In genomic region chr5:82884821-82885471, GRCh38 we compare ENCODE assay signal across 14 cellular contexts.
"Had no signal": no experiment of that assay in that cellular context is flagged by ENCODE, and none has a peak within 500 bp of the region (broad histone marks: within the 10 kb centered on the region; RNA-seq: fewer than 3 reads in every experiment).

No MANE protein-coding gene starts in this region.

- H3K27ac ChIP-seq: left lung, spleen had no signal

- DNase-seq: activated CD4-positive, alpha-beta memory T cell treated with anti-CD3 and anti-CD28 coated beads, Interleukin-2, amount 10 ng/mL, durations not matched to agents 7 days and 5 days; activated gamma-delta T cell; activated naive CD8-positive, alpha-beta T cell treated with anti-CD3 and anti-CD28 coated beads for 36 hours; activated T-cell treated with anti-CD3 and anti-CD28 coated beads, Interleukin-2, amount 50 U/mL, for 48 hours; dermis blood vessel endothelial cell; glutamatergic neuron; left lung; nucleus accumbens; right cardiac atrium; spleen; stimulated activated CD4-positive, alpha-beta T cell treated with anti-CD3 and anti-CD28 coated beads, Interleukin-1b, Interleukin-23, amount 100 ng/mL, for 48 hours; trophoblast cell had no signal

- H3K4me3 Mint-ChIP-seq: activated CD4-positive, alpha-beta memory T cell treated with anti-CD3 and anti-CD28 coated beads, Interleukin-2, amount 10 ng/mL, durations not matched to agents 7 days and 5 days; activated naive CD8-positive, alpha-beta T cell treated with anti-CD3 and anti-CD28 coated beads for 36 hours; memory B cell; stimulated activated memory B cell treated with anti-CD40 and anti-IgM and Interleukin-4, amounts not matched to agents 10 μg/mL and 1 μg/mL and 100 μg/mL, for 72 hours had no signal

- H3K36me3 Mint-ChIP-seq: memory B cell; stimulated activated memory B cell treated with anti-CD40 and anti-IgM and Interleukin-4, amounts not matched to agents 10 μg/mL and 1 μg/mL and 100 μg/mL, for 72 hours had no signal

- H3K27me3 ChIP-seq: left lung, spleen had no signal

- H3K4me1 ChIP-seq: left lung had no signal

- H3K27me3 Mint-ChIP-seq: stimulated activated memory B cell treated with anti-CD40 and anti-IgM and Interleukin-4, amounts not matched to agents 10 μg/mL and 1 μg/mL and 100 μg/mL, for 72 hours had no signal

- H3K27ac Mint-ChIP-seq: activated CD4-positive, alpha-beta memory T cell treated with anti-CD3 and anti-CD28 coated beads, Interleukin-2, amount 10 ng/mL, durations not matched to agents 7 days and 5 days; activated naive CD8-positive, alpha-beta T cell treated with anti-CD3 and anti-CD28 coated beads for 36 hours; memory B cell; stimulated activated memory B cell treated with anti-CD40 and anti-IgM and Interleukin-4, amounts not matched to agents 10 μg/mL and 1 μg/mL and 100 μg/mL, for 72 hours had no signal

- H3K4me1 Mint-ChIP-seq: memory B cell; stimulated activated memory B cell treated with anti-CD40 and anti-IgM and Interleukin-4, amounts not matched to agents 10 μg/mL and 1 μg/mL and 100 μg/mL, for 72 hours had no signal

- H3K4me3 ChIP-seq: left lung, spleen had no signal

- H3K36me3 ChIP-seq: left lung, spleen had no signal
